ENCODE assay signal across 2 cellular contexts in genomic region chr1:86775395-86775794, GRCh38.
TF ChIP-seq lines count a peak whose summit lies in the region.

No MANE protein-coding gene starts in this region.

TF ChIP-seq in IMR-90, 13 proteins besides CTCF, POLR2A, EP300 and RAD21:
- TF ChIP-seq MAZ (IDR thresholded peaks at IDR 0.05; ENCODE audit: borderline replicate concordance, low read depth, low read length) (no peak), BHLHE40 (IDR thresholded peaks at IDR 0.05; ENCODE audit: low read depth, low read length) (no peak), RCOR1 (IDR thresholded peaks at IDR 0.05; ENCODE audit: insufficient replicate concordance, low read length) (no peak), USF2 (IDR thresholded peaks at IDR 0.05; ENCODE audit: low read depth, low read length) (no peak), CHD1 (IDR thresholded peaks at IDR 0.05; ENCODE audit: low read depth, low read length) (no peak)

TF ChIP-seq in K562, 482 proteins besides CTCF, POLR2A, EP300 and RAD21 (continues in another document):
- peak; percentile 50; the same call in 1 of the 2 replicates for TF ChIP-seq CHAMP1 (IDR thresholded peaks at IDR 0.05)
- TF ChIP-seq PKNOX1 (IDR thresholded peaks at IDR 0.05), result peak; percentile 90
- TF ChIP-seq KDM2B (CRISPR knock-in tag; IDR thresholded peaks at IDR 0.05), result no peak
- TF ChIP-seq ELF4 (CRISPR knock-in tag; IDR thresholded peaks at IDR 0.05), result peak; percentile 87; the same call in 1 of the 2 replicates
- TF ChIP-seq JUND (IDR thresholded peaks at IDR 0.05; ENCODE audit: borderline replicate concordance, low read depth, low read length), result peak; percentile 57; the same call in 1 of the 2 replicates
- peak; percentile 50; the same call in 1 of the 3 replicates for TF ChIP-seq JUND (tag; IDR thresholded peaks at IDR 0.05; ENCODE audit: borderline replicate concordance, low read depth, low read length)
- TF ChIP-seq FOXA3 (CRISPR knock-in tag; conservative IDR thresholded peaks at IDR 0.05 in 1 of 2, IDR thresholded peaks at IDR 0.05 in 1 of 2), result 0 out of 4 replicates have a peak, but pooled peaks of 1 of the 2 experiments have one; percentile 13
- TF ChIP-seq TEAD1 (CRISPR knock-in tag; IDR thresholded peaks at IDR 0.05), result peak; percentile 33 to 98; a peak in 2 of 4 replicates
- TF ChIP-seq SMAD4 (CRISPR knock-in tag; conservative IDR thresholded peaks at IDR 0.05), result peak; percentile 62
- no peak for TF ChIP-seq BRF2 (IDR thresholded peaks at IDR 0.05; ENCODE audit: borderline replicate concordance, insufficient read depth, insufficient read length)
- TF ChIP-seq ZNF311 (CRISPR knock-in tag; IDR thresholded peaks at IDR 0.05), result 0 out of 2 replicates have a peak, but pooled peaks have one; percentile 32
- no peak for TF ChIP-seq MCM2 (IDR thresholded peaks at IDR 0.05; ENCODE audit: low read depth)
- peak; percentile 37 to 88; a peak in 2 of 4 replicates for TF ChIP-seq HDAC1 (IDR thresholded peaks at IDR 0.05)
- peak; percentile 81 for TF ChIP-seq DPF2 (IDR thresholded peaks at IDR 0.05)
- TF ChIP-seq ARHGAP35 (IDR thresholded peaks at IDR 0.05; ENCODE audit: partially characterized antibody), result no peak
- no peak for TF ChIP-seq SIRT6 (IDR thresholded peaks at IDR 0.05; ENCODE audit: low read depth, low read length)
- TF ChIP-seq ZNF282 (CRISPR knock-in tag; IDR thresholded peaks at IDR 0.05), result no peak
- no peak for TF ChIP-seq U2AF2 (optimal IDR thresholded peaks at IDR 0.05; ENCODE audit: low read depth, low read length)
- TF ChIP-seq CREB1 (IDR thresholded peaks at IDR 0.05), result 0 out of 2 replicates have a peak, but pooled peaks have one; percentile 35
- TF ChIP-seq CREB1 (CRISPR knock-in tag; IDR thresholded peaks at IDR 0.05), result no peak
- no peak for TF ChIP-seq FOXP4 (CRISPR knock-in tag; IDR thresholded peaks at IDR 0.05; ENCODE audit: borderline replicate concordance)
- no peak for TF ChIP-seq ATF1 (CRISPR knock-in tag; IDR thresholded peaks at IDR 0.05)
- TF ChIP-seq ATF1 (tag; IDR thresholded peaks at IDR 0.05), result no peak
- 0 out of 2 replicates have a peak, but pooled peaks have one; percentile 41 for TF ChIP-seq MBD2 (IDR thresholded peaks at IDR 0.05; ENCODE audit: borderline replicate concordance, low read depth)
- peak; percentile 52 for TF ChIP-seq FOSL1 (tag; conservative IDR thresholded peaks at IDR 0.05)
- TF ChIP-seq CHD1 (IDR thresholded peaks at IDR 0.05; ENCODE audit: low read length), result no peak
- TF ChIP-seq ETS2 (tag; IDR thresholded peaks at IDR 0.05; ENCODE audit: borderline replicate concordance, poor library complexity, severe bottlenecking), result no peak
- TF ChIP-seq ZNF592 (IDR thresholded peaks at IDR 0.05), result 0 out of 2 replicates have a peak, but pooled peaks have one; percentile 14
- TF ChIP-seq ZNF518B (CRISPR knock-in tag; IDR thresholded peaks at IDR 0.05), result no peak
- TF ChIP-seq MTA1 (IDR thresholded peaks at IDR 0.05; ENCODE audit: borderline replicate concordance), result peak; percentile 85; the same call in 1 of the 2 replicates
- TF ChIP-seq ERF (CRISPR knock-in tag; IDR thresholded peaks at IDR 0.05), result 0 out of 2 replicates have a peak, but pooled peaks have one; percentile 41
- peak; percentile 92 for TF ChIP-seq SMARCA4 (IDR thresholded peaks at IDR 0.05)
- TF ChIP-seq POLR2AphosphoS5 (IDR thresholded peaks at IDR 0.05; ENCODE audit: control insufficient read depth, insufficient read depth, low read depth, low read length), result peak; percentile 73; the same call in 1 of the 2 replicates
- TF ChIP-seq SMARCE1 (IDR thresholded peaks at IDR 0.05), result peak; percentile 83; the same call in 1 of the 2 replicates
- TF ChIP-seq CREM (IDR thresholded peaks at IDR 0.05; ENCODE audit: low read depth), result peak; percentile 45; the same call in 1 of the 2 replicates
- TF ChIP-seq ZFX (CRISPR knock-in tag; IDR thresholded peaks at IDR 0.05), result peak; percentile 19; the same call in 1 of the 2 replicates
- peak; percentile 43; the same call in 1 of the 2 replicates for TF ChIP-seq DMBX1 (CRISPR knock-in tag; IDR thresholded peaks at IDR 0.05; ENCODE audit: borderline replicate concordance)
- no peak for TF ChIP-seq SNAPC5 (CRISPR knock-in tag; IDR thresholded peaks at IDR 0.05)
- TF ChIP-seq TCFL5 (CRISPR knock-in tag; conservative IDR thresholded peaks at IDR 0.05), result no peak
- TF ChIP-seq ATF4 (CRISPR knock-in tag; IDR thresholded peaks at IDR 0.05), result peak; percentile 66; the same call in 1 of the 2 replicates
- 0 out of 2 replicates have a peak, but pooled peaks have one; percentile 42 for TF ChIP-seq MYC (IDR thresholded peaks at IDR 0.05; ENCODE audit: low read depth, low read length)
- no peak for TF ChIP-seq MYC (CRISPR knock-in tag; IDR thresholded peaks at IDR 0.05; ENCODE audit: borderline replicate concordance, low read depth)
- TF ChIP-seq CBX3 (IDR thresholded peaks at IDR 0.05; ENCODE audit: borderline replicate concordance in 1 of 2, low read length in 2 of 2), result peak in 1 of 2 experiments; percentile 16; a peak in 1 of 3 replicates
- 0 out of 2 replicates have a peak, but pooled peaks have one; percentile 31 for TF ChIP-seq PYGO2 (tag; IDR thresholded peaks at IDR 0.05)
- peak in 1 of 2 experiments; percentile 33 for TF ChIP-seq NCOA2 (IDR thresholded peaks at IDR 0.05; ENCODE audit: partially characterized antibody in 2 of 2)
- TF ChIP-seq ZNF79 (CRISPR knock-in tag; IDR thresholded peaks at IDR 0.05; ENCODE audit: low read depth), result no peak
- TF ChIP-seq CBFA2T3 (IDR thresholded peaks at IDR 0.05), result peak; percentile 95
- TF ChIP-seq YBX1 (IDR thresholded peaks at IDR 0.05), result no peak
- TF ChIP-seq ZNF445 (CRISPR knock-in tag; IDR thresholded peaks at IDR 0.05; ENCODE audit: low read depth), result no peak
- no peak for TF ChIP-seq RBM14 (IDR thresholded peaks at IDR 0.05; ENCODE audit: borderline replicate concordance, insufficient read depth, low read depth, low read length)
- TF ChIP-seq GATA2 (CRISPR knock-in tag; IDR thresholded peaks at IDR 0.05), result peak; percentile 53; the same call in 1 of the 2 replicates
- TF ChIP-seq MECOM (CRISPR knock-in tag; IDR thresholded peaks at IDR 0.05), result peak; percentile 100
- TF ChIP-seq RHOXF2B (CRISPR knock-in tag; conservative IDR thresholded peaks at IDR 0.05), result no peak
- TF ChIP-seq MCM5 (IDR thresholded peaks at IDR 0.05; ENCODE audit: low read depth), result no peak
